ENCODE assay signal across 12 cellular contexts in genomic region chr10:79431891-79432831, GRCh38. TPM values are rescaled to one million over a fixed set of nuclear protein-coding genes. Genes with fewer than 3 reads are reported as not detected.
DNase-seq lines count a peak whose midpoint lies in the region; ATAC-seq and TF ChIP-seq lines count a peak whose summit lies in the region.
"Had no signal": no experiment of that assay in that cellular context is flagged by ENCODE, and none has a peak within 500 bp of the region (broad histone marks: within the 10 kb centered on the region; RNA-seq: fewer than 3 reads in every experiment).

No MANE protein-coding gene starts in this region.

- no peak overlapping the region for H2BK5ac ChIP-seq in mesenchymal stem cell (ENCODE audit: low read depth, low read length, poor library complexity, severe bottlenecking)

- no peak overlapping the region for H3K4me2 ChIP-seq in mesenchymal stem cell (ENCODE audit: low read length, poor library complexity, severe bottlenecking)

- TF ChIP-seq CTCF in chondrocyte (IDR thresholded peaks at IDR 0.05): no peak

- H4K8ac ChIP-seq in mesenchymal stem cell (ENCODE audit: low read length): peak overlapping the region; percentile 42

- no peak overlapping the region for H3K4me3 Mint-ChIP-seq in chondrocyte (ENCODE audit: unreplicated experiment)

- H3K4me1 ChIP-seq in mesenchymal stem cell (ENCODE audit: control insufficient read depth, insufficient read depth, low read depth, low read length): peaks cover 48% of the 10 kb centered on the region
- H3K4me1 ChIP-seq in stomach smooth muscle (ENCODE audit: control insufficient read depth, insufficient read depth, low read length): peaks cover 71% of the 10 kb centered on the region
- H3K4me1 ChIP-seq in HAP-1: no peaks in the 10 kb centered on the region

- H4K91ac ChIP-seq in mesenchymal stem cell (ENCODE audit: low read length): peak overlapping the region; percentile 45

- ATAC-seq in GM19023 (IDR thresholded peaks at IDR 0.05; ENCODE audit: unreplicated experiment) (no peak), HG03439 (IDR thresholded peaks at IDR 0.05; ENCODE audit: unreplicated experiment) (no peak)

- peaks cover 47% of the 10 kb centered on the region for H3K4me1 Mint-ChIP-seq in chondrocyte (ENCODE audit: low read depth)

- in situ Hi-C loops in HAP-1 (cut with MboI; ENCODE audit: low sequenced_read_pairs): no loop called here

- H2BK15ac ChIP-seq in mesenchymal stem cell (ENCODE audit: low read depth, poor library complexity, severe bottlenecking): peak overlapping the region; percentile 34

- H2AFZ ChIP-seq in mesenchymal stem cell (ENCODE audit: low read depth, low read length): no peak overlapping the region

- H3K27me3 ChIP-seq in mesenchymal stem cell (ENCODE audit: control insufficient read depth in 1 of 2, insufficient read depth in 1 of 2, low read length in 2 of 2) (no peaks in the 10 kb centered on the region), stomach smooth muscle (ENCODE audit: control insufficient read depth in 1 of 2, insufficient read depth in 2 of 2, low read length in 2 of 2) (no peaks in the 10 kb centered on the region), HAP-1 (ENCODE audit: low read depth) (no peaks in the 10 kb centered on the region)
- H3K27me3 ChIP-seq: BLaER1 treated with 17β-estradiol and CSF1 and Interleukin-3, amounts not matched to agents 10 nM and 100 nM had no signal

- H2BK120ac ChIP-seq in mesenchymal stem cell (ENCODE audit: low read depth, low read length): no peak overlapping the region

- peak overlapping the region; percentile 75 for H3K9ac ChIP-seq in mesenchymal stem cell (ENCODE audit: low read length)
- no peak overlapping the region for H3K9ac ChIP-seq in stomach smooth muscle (ENCODE audit: low read length in 2 of 2)
- H3K9ac ChIP-seq: BLaER1 treated with 17β-estradiol and CSF1 and Interleukin-3, amounts not matched to agents 10 nM and 100 nM had no signal

- H3K4me3 ChIP-seq in mesenchymal stem cell (ENCODE audit: insufficient read depth in 1 of 2, low read depth in 1 of 2, low read length in 2 of 2) (peak overlapping the region in 1 of 2 experiments; percentile 29), stomach smooth muscle (ENCODE audit: low read length in 2 of 2) (no peak overlapping the region), HAP-1 (no peak overlapping the region)
- H3K4me3 ChIP-seq: BLaER1 treated with 17β-estradiol and CSF1 and Interleukin-3, amounts not matched to agents 10 nM and 100 nM had no signal

- H3K18ac ChIP-seq in mesenchymal stem cell (ENCODE audit: low read depth in 1 of 2, low read length in 2 of 2): peak overlapping the region in 1 of 2 experiments; percentile 25

- peaks cover 2% of the 10 kb centered on the region for H3K9me3 Mint-ChIP-seq in chondrocyte (ENCODE audit: low read depth)

- H3K27ac Mint-ChIP-seq in chondrocyte (ENCODE audit: unreplicated experiment): peak overlapping the region; percentile 1

- 90% methylated on average over 15 of the region's 17 CpGs for WGBS in mesenchymal stem cell

- no peak overlapping the region for H3K27ac ChIP-seq in mesenchymal stem cell (ENCODE audit: low read length, poor library complexity, severe bottlenecking)
- peak overlapping the region; percentile 87 for H3K27ac ChIP-seq in stomach smooth muscle (ENCODE audit: low read length)
- H3K27ac ChIP-seq: VCaP had no signal

- peak overlapping the region in 1 of 2 experiments; percentile 68 for H2BK12ac ChIP-seq in mesenchymal stem cell (ENCODE audit: low read length in 2 of 2)

- peaks cover 31% of the 10 kb centered on the region for H3K79me1 ChIP-seq in mesenchymal stem cell (replicated peaks; ENCODE audit: low read length, poor library complexity, severe bottlenecking)

- peaks cover 17% of the 10 kb centered on the region for H3K36me3 Mint-ChIP-seq in chondrocyte (ENCODE audit: low read depth)

- peak; percentile 44 for DNase-seq in EL
- peak; percentile 73 for DNase-seq in chondrocyte (ENCODE audit: low spot score)
- DNase-seq in mesenchymal stem cell: no peak
- no peak for DNase-seq in A172 (ENCODE audit: low spot score)
- DNase-seq in HAP-1 (ENCODE audit: low spot score in 2 of 2): no peak
- DNase-seq: Karpas-422, NCI-H2081 treated with DMSO at 0.1 percent for 48 hours had no signal

- H2AK5ac ChIP-seq in mesenchymal stem cell (ENCODE audit: low read length, severe bottlenecking): peak overlapping the region; percentile 23

- no peaks in the 10 kb centered on the region for H3K9me3 ChIP-seq in mesenchymal stem cell (ENCODE audit: control insufficient read depth, low read length)
- no peaks in the 10 kb centered on the region for H3K9me3 ChIP-seq in stomach smooth muscle (ENCODE audit: control insufficient read depth in 2 of 2, low read length in 2 of 2)
- no peaks in the 10 kb centered on the region for H3K9me3 ChIP-seq in HAP-1

- peak overlapping the region in 1 of 2 experiments; percentile 89 for H3K14ac ChIP-seq in mesenchymal stem cell (ENCODE audit: low read length in 2 of 2)

- no peaks in the 10 kb centered on the region for H3K27me3 Mint-ChIP-seq in chondrocyte (ENCODE audit: low read depth)

- H3K36me3 ChIP-seq in mesenchymal stem cell (ENCODE audit: control insufficient read depth in 1 of 2, insufficient read depth in 2 of 2, low read depth in 1 of 2, low read length in 2 of 2): peaks cover 56 to 81% of the 10 kb centered on the region in 2 experiments
- H3K36me3 ChIP-seq in stomach smooth muscle (ENCODE audit: control insufficient read depth in 2 of 2, insufficient read depth in 2 of 2, low read length in 2 of 2): peaks cover 19 to 23% of the 10 kb centered on the region in 2 donors
- H3K36me3 ChIP-seq in HAP-1 (replicated peaks): no peaks in the 10 kb centered on the region

- H3K4ac ChIP-seq in mesenchymal stem cell (ENCODE audit: low read depth in 1 of 2, low read length in 2 of 2): no peak overlapping the region

- peak overlapping the region; percentile 2 to 61 for H3K23ac ChIP-seq in mesenchymal stem cell (ENCODE audit: low read length in 2 of 2)

RNA-seq across cellular contexts. Expression of gene ZCCHC24, which starts 13.3 kb away (rescaled TPM):
- total RNA-seq in chondrocyte: 37.4 to 45.1 TPM (median 43.8 TPM) in 3 replicates
- 47.4 TPM for polyA plus RNA-seq in mesenchymal stem cell (2013, experiment 1 of 2)
- polyA plus RNA-seq in mesenchymal stem cell (2013, experiment 2 of 2): 49.0 TPM
- total RNA-seq in A172 (2014; rRNA removed; shearing (Covaris generic)): 10.7 and 12.2 TPM in 2 replicates

Comparison
In these comparisons a context has a peak if more than half of its experiments do, and no peak if none do; other contexts are left out.
1. DNase-seq: peak in EL (single experiment) and chondrocyte (single experiment); none in mesenchymal stem cell (single experiment), A172 (single experiment) and HAP-1 (0 of 2).